In the genomic region with DNA sequence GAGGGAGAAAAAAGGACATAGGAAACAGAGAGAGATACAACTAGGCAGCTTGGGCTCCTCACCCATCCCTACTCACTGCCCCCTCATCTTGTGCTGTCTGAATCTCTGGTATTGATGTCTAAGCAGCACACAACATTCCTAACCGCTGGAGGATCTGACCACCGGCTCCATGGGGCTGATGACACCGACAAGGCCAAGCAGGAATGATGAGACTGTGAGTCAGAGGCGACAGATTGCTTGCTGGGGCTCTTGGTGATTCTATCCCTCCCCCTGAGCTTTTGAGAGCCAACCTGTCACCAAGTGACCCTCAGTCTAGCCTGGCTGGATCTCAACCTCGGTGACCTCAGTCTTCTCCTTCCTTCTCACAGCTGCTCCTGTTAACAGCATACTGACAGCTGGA, we compare ENCODE assay signal across 16 cellular contexts. TPM values are rescaled to one million over a fixed set of nuclear protein-coding genes. Genes with fewer than 3 reads are reported as not detected.
DNase-seq lines count a peak whose midpoint lies in the region; ATAC-seq and TF ChIP-seq lines count a peak whose summit lies in the region.
"Had no signal": no experiment of that assay in that cellular context is flagged by ENCODE, and none has a peak within 500 bp of the region (broad histone marks: within the 10 kb centered on the region; RNA-seq: fewer than 3 reads in every experiment).

No MANE protein-coding gene starts in this region.

- H3K36me3 Mint-ChIP-seq in T-cell (no peaks in the 10 kb centered on the region), CD14-positive monocyte (no peaks in the 10 kb centered on the region)
- H3K36me3 Mint-ChIP-seq: activated naive CD8-positive, alpha-beta T cell treated with anti-CD3 and anti-CD28 coated beads, Interleukin-2, amount 10 ng/mL, durations not matched to agents 7 days and 5 days had no signal

- intact Hi-C loops in Right ventricle myocardium inferior (cut with DNase I) (no loop called here), CD14-positive monocyte (cut with micrococcal nuclease) (no loop called here)

- H3K9me3 Mint-ChIP-seq in T-cell (peaks cover 4 to 9% (median 8%) of the 10 kb centered on the region in 3 donors), CD14-positive monocyte (peaks cover 2 to 21% (median 13%) of the 10 kb centered on the region in 7 donors)

- H3K4me1 Mint-ChIP-seq in T-cell (no peaks in the 10 kb centered on the region), CD14-positive monocyte (no peaks in the 10 kb centered on the region)
- H3K4me1 Mint-ChIP-seq: activated naive CD8-positive, alpha-beta T cell treated with anti-CD3 and anti-CD28 coated beads, Interleukin-2, amount 10 ng/mL, durations not matched to agents 7 days and 5 days had no signal

- H3K27me3 Mint-ChIP-seq in T-cell: peaks cover 37 to 53% of the 10 kb centered on the region in 2 donors
- peaks cover 5 to 17% (median 9%) of the 10 kb centered on the region in 3 donors for H3K27me3 Mint-ChIP-seq in CD14-positive monocyte (ENCODE audit: low read depth in 3 of 3)

- POLR2A ChIA-PET in T-cell (lab: Charles Lee): interaction anchor here in 1 of 2 donors (0.6 kb wide), 1 partner anchor 209 kb away, joined by 3 read pairs; no protein-coding TSS in a partner anchor

- H3K4me3 ChIP-seq in fibroblast of pulmonary artery (replicated peaks; ENCODE audit: low read depth, low read length): no peak overlapping the region
- H3K4me3 ChIP-seq: GM12878, left ventricle myocardium inferior, PC-9, thoracic aorta had no signal

- CTCF ChIA-PET in T-cell (lab: Charles Lee): no interaction called here

- DNase-seq in NCI-H82 (lab: John Stamatoyannopoulos, UW) (peak; percentile 13), NCI-H82 treated with DMSO at 0.1 percent for 48 hours (lab: John Stamatoyannopoulos, UW; ENCODE audit: unreplicated experiment) (no peak), fibroblast of pulmonary artery (ENCODE audit: low read depth) (peak; percentile 44), germinal center (ENCODE audit: low spot score) (no peak), Right ventricle myocardium inferior (ENCODE audit: missing footprints) (no peak), T-cell (no peak), CD14-positive monocyte (ENCODE audit: low spot score) (no peak)
- DNase-seq: 8988T; activated CD8-positive, alpha-beta memory T cell treated with anti-CD3 and anti-CD28 coated beads, Interleukin-2, amount 50 U/mL, for 48 hours; activated naive CD8-positive, alpha-beta T cell treated with anti-CD3 and anti-CD28 coated beads, Interleukin-2, amount 10 ng/mL, durations not matched to agents 7 days and 5 days; left ventricle myocardium inferior; stimulated activated CD4-positive, alpha-beta T cell treated with anti-CD3 and anti-CD28 coated beads, Interleukin-12 subunit alpha, Interleukin-12 subunit beta, amount 100 ng/mL, for 4 hours had no signal

- no peak overlapping the region for H3K4me3 Mint-ChIP-seq in T-cell
- no peak overlapping the region for H3K4me3 Mint-ChIP-seq in CD14-positive monocyte
- H3K4me3 Mint-ChIP-seq: activated naive CD8-positive, alpha-beta T cell treated with anti-CD3 and anti-CD28 coated beads, Interleukin-2, amount 10 ng/mL, durations not matched to agents 7 days and 5 days had no signal

- no peak for TF ChIP-seq CTCF in fibroblast of pulmonary artery (IDR thresholded peaks at IDR 0.05; ENCODE audit: low read length, missing control alignments)
- no peak for TF ChIP-seq CTCF in CD14-positive monocyte (IDR thresholded peaks at IDR 0.05)

- ATAC-seq in SK-N-SH treated with all-trans-retinoic acid at 6 μM for 48 hours (peak; percentile 83), Right ventricle myocardium inferior (no peak), T-cell (replicated peaks in 1 of 4) (no peak)
- ATAC-seq: GM12878 had no signal

- H3K27ac Mint-ChIP-seq in T-cell (no peak overlapping the region), CD14-positive monocyte (no peak overlapping the region)
- H3K27ac Mint-ChIP-seq: activated naive CD8-positive, alpha-beta T cell treated with anti-CD3 and anti-CD28 coated beads, Interleukin-2, amount 10 ng/mL, durations not matched to agents 7 days and 5 days had no signal

TF ChIP-seq in SK-N-SH treated with all-trans-retinoic acid at 6 μM for 48 hours, 23 proteins besides CTCF, POLR2A, EP300 and RAD21 (continues in another document):
- TF ChIP-seq ZNF8 (CRISPR knock-in tag; IDR thresholded peaks at IDR 0.05): no peak
- TF ChIP-seq ARNTL (CRISPR knock-in tag; IDR thresholded peaks at IDR 0.05; ENCODE audit: borderline replicate concordance, low read depth): no peak
- no peak for TF ChIP-seq ZNF565 (CRISPR knock-in tag; conservative IDR thresholded peaks at IDR 0.05; ENCODE audit: low read depth)
- TF ChIP-seq RARB (CRISPR knock-in tag; IDR thresholded peaks at IDR 0.05): no peak
- TF ChIP-seq GLIS3 (CRISPR knock-in tag; IDR thresholded peaks at IDR 0.05): no peak
- TF ChIP-seq BACH2 (CRISPR knock-in tag; IDR thresholded peaks at IDR 0.05; ENCODE audit: borderline replicate concordance): no peak
- TF ChIP-seq, protein P1, sequence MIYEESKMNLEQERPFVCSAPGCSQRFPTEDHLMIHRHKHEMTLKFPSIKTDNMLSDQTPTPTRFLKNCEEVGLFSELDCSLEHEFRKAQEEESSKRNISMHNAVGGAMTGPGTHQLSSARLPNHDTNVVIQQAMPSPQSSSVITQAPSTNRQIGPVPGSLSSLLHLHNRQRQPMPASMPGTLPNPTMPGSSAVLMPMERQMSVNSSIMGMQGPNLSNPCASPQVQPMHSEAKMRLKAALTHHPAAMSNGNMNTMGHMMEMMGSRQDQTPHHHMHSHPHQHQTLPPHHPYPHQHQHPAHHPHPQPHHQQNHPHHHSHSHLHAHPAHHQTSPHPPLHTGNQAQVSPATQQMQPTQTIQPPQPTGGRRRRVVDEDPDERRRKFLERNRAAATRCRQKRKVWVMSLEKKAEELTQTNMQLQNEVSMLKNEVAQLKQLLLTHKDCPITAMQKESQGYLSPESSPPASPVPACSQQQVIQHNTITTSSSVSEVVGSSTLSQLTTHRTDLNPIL (CRISPR knock-in tag; IDR thresholded peaks at IDR 0.05; ENCODE audit: low read depth): no peak
- no peak for TF ChIP-seq ZFP3 (CRISPR knock-in tag; IDR thresholded peaks at IDR 0.05)
- TF ChIP-seq ZC3H10 (CRISPR knock-in tag; IDR thresholded peaks at IDR 0.05): no peak
- no peak for TF ChIP-seq CSDC2 (CRISPR knock-in tag; IDR thresholded peaks at IDR 0.05)
- no peak for TF ChIP-seq TOX (CRISPR knock-in tag; IDR thresholded peaks at IDR 0.05; ENCODE audit: borderline replicate concordance)
- no peak for TF ChIP-seq ESRRG (CRISPR knock-in tag; IDR thresholded peaks at IDR 0.05)
- TF ChIP-seq, protein P2, sequence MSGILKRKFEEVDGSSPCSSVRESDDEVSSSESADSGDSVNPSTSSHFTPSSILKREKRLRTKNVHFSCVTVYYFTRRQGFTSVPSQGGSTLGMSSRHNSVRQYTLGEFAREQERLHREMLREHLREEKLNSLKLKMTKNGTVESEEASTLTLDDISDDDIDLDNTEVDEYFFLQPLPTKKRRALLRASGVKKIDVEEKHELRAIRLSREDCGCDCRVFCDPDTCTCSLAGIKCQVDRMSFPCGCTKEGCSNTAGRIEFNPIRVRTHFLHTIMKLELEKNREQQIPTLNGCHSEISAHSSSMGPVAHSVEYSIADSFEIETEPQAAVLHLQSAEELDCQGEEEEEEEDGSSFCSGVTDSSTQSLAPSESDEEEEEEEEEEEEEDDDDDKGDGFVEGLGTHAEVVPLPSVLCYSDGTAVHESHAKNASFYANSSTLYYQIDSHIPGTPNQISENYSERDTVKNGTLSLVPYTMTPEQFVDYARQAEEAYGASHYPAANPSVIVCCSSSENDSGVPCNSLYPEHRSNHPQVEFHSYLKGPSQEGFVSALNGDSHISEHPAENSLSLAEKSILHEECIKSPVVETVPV (CRISPR knock-in tag; IDR thresholded peaks at IDR 0.05): no peak
- TF ChIP-seq ZNF70 (CRISPR knock-in tag; IDR thresholded peaks at IDR 0.05): no peak
- TF ChIP-seq, protein P3, sequence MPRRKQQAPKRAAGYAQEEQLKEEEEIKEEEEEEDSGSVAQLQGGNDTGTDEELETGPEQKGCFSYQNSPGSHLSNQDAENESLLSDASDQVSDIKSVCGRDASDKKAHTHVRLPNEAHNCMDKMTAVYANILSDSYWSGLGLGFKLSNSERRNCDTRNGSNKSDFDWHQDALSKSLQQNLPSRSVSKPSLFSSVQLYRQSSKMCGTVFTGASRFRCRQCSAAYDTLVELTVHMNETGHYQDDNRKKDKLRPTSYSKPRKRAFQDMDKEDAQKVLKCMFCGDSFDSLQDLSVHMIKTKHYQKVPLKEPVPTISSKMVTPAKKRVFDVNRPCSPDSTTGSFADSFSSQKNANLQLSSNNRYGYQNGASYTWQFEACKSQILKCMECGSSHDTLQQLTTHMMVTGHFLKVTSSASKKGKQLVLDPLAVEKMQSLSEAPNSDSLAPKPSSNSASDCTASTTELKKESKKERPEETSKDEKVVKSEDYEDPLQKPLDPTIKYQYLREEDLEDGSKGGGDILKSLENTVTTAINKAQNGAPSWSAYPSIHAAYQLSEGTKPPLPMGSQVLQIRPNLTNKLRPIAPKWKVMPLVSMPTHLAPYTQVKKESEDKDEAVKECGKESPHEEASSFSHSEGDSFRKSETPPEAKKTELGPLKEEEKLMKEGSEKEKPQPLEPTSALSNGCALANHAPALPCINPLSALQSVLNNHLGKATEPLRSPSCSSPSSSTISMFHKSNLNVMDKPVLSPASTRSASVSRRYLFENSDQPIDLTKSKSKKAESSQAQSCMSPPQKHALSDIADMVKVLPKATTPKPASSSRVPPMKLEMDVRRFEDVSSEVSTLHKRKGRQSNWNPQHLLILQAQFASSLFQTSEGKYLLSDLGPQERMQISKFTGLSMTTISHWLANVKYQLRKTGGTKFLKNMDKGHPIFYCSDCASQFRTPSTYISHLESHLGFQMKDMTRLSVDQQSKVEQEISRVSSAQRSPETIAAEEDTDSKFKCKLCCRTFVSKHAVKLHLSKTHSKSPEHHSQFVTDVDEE (CRISPR knock-in tag; IDR thresholded peaks at IDR 0.05): no peak
- no peak for TF ChIP-seq SNAI2 (CRISPR knock-in tag; IDR thresholded peaks at IDR 0.05)
- TF ChIP-seq ZFP30 (CRISPR knock-in tag; IDR thresholded peaks at IDR 0.05): no peak

RNA-seq across cellular contexts. Expression of a gene that starts 13.8 kb away (rescaled TPM):
- total RNA-seq in Right ventricle myocardium inferior (14.5 TPM), T-cell (under 1 TPM in 1 of 5 donors, not detected in 4; 0.20 TPM)
- polyA plus RNA-seq in CD14-positive monocyte: not detected
- total RNA-seq: activated naive CD8-positive, alpha-beta T cell treated with anti-CD3 and anti-CD28 coated beads, Interleukin-2, amount 10 ng/mL, durations not matched to agents 7 days and 5 days; GM12878 had no signal

Comparison
In these comparisons a context has a peak if more than half of its experiments do, and no peak if none do; other contexts are left out.
1. DNase-seq: peak in NCI-H82 (single experiment) and fibroblast of pulmonary artery (single experiment); none in NCI-H82 treated with DMSO at 0.1 percent for 48 hours (single experiment), germinal center (single experiment), Right ventricle myocardium inferior (single experiment), T-cell (0 of 34) and CD14-positive monocyte (single experiment).
2. RNA of a gene that starts 13.8 kb away (total RNA-seq): 14.5 TPM in Right ventricle myocardium inferior (single experiment); 0.20 TPM in T-cell; every median in the first group is over 10 times any median in the second.